ENCODE assay signal across 1 cellular context in the genomic region with DNA sequence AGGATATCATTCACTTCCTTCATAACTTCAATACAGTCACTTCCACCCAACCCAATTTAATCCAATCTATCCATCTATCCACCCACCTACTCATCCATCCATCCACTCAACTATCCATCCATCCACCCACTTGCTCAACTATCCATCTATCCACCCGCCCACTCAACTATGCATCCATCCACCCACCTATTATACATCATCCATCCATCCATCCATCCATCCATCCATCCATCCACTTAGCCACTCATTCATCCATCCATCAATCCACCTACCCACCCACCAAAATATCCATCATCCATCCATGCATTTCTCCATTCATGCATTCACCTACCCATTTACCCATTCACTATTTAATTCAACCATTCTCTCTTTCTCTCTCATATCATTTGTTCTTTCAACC.
TF ChIP-seq lines count a peak whose summit lies in the region.

No MANE protein-coding gene starts in this region.

TF ChIP-seq in HepG2, 621 proteins besides CTCF, POLR2A, EP300 and RAD21 (continued from another document):
- TF ChIP-seq NBN (conservative IDR thresholded peaks at IDR 0.05) (0 out of 2 replicates have a peak, but pooled peaks have one; percentile 70), ZNF746 (CRISPR knock-in tag; IDR thresholded peaks at IDR 0.05) (no peak), GTF3A (CRISPR knock-in tag; conservative IDR thresholded peaks at IDR 0.05) (no peak), ZNF776 (CRISPR knock-in tag; IDR thresholded peaks at IDR 0.05) (no peak)
